ENCODE assay signal across 1 cellular context in the genomic region with DNA sequence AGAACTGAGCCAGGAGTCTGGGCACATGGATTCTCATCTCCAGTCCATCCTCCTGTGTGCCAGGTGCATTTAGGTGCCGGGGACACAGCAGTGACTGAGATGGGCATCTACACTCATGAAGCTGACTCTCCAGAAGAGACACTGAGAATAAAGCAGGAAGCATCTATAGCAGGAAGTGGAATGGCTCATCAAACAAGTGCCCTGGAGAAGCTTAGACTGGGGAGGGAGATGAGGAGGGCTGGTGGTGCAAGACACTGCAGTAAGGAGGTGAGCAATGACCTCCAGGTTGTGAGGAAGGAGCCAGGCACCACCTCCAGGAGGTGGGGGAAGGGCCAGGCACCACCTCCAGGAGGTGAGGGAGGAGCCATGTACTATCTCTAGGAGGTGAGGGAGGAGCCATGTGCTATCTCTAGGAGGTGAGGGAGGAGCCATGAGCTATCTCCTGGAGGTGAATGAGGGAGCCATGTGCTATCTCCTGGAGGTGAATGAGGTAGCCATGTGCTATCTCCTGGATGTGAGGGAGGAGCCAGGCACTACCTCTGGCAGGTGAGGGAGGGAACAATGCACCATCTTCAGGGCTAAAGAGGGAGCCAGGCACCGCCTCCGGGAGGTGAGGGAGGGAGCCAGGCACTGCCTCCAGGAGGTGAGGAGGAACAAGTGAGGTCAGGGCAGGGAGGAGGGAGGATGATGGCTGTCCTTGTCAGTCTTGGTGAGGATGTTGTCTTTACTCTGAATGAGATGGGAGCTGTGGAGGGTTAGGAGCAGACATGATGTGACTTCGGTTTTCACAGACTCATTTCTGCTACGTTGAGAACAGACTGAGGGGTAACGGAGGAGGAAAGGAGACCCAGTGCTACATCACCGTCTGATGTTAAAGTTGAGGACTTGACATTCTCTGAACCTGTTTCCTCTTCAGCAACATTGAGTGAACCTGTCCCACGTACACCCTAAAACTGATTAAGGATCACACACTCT.
TF ChIP-seq lines count a peak whose summit lies in the region.

No MANE protein-coding gene starts in this region.

TF ChIP-seq in HCT116, 20 proteins besides CTCF, POLR2A, EP300 and RAD21 (continued from another document):
- TF ChIP-seq, protein P1, sequence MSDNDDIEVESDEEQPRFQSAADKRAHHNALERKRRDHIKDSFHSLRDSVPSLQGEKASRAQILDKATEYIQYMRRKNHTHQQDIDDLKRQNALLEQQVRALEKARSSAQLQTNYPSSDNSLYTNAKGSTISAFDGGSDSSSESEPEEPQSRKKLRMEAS (IDR thresholded peaks at IDR 0.05), result no peak
- TF ChIP-seq ZFX (IDR thresholded peaks at IDR 0.05), result no peak
- TF ChIP-seq YY1 (IDR thresholded peaks at IDR 0.05; ENCODE audit: extremely low read depth, insufficient replicate concordance, low read depth, low read length), result no peak
- TF ChIP-seq, protein P2, sequence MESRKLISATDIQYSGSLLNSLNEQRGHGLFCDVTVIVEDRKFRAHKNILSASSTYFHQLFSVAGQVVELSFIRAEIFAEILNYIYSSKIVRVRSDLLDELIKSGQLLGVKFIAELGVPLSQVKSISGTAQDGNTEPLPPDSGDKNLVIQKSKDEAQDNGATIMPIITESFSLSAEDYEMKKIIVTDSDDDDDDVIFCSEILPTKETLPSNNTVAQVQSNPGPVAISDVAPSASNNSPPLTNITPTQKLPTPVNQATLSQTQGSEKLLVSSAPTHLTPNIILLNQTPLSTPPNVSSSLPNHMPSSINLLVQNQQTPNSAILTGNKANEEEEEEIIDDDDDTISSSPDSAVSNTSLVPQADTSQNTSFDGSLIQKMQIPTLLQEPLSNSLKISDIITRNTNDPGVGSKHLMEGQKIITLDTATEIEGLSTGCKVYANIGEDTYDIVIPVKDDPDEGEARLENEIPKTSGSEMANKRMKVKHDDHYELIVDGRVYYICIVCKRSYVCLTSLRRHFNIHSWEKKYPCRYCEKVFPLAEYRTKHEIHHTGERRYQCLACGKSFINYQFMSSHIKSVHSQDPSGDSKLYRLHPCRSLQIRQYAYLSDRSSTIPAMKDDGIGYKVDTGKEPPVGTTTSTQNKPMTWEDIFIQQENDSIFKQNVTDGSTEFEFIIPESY (IDR thresholded peaks at IDR 0.05; ENCODE audit: extremely low read depth, insufficient replicate concordance, low read length), result no peak
- TF ChIP-seq, protein P3, sequence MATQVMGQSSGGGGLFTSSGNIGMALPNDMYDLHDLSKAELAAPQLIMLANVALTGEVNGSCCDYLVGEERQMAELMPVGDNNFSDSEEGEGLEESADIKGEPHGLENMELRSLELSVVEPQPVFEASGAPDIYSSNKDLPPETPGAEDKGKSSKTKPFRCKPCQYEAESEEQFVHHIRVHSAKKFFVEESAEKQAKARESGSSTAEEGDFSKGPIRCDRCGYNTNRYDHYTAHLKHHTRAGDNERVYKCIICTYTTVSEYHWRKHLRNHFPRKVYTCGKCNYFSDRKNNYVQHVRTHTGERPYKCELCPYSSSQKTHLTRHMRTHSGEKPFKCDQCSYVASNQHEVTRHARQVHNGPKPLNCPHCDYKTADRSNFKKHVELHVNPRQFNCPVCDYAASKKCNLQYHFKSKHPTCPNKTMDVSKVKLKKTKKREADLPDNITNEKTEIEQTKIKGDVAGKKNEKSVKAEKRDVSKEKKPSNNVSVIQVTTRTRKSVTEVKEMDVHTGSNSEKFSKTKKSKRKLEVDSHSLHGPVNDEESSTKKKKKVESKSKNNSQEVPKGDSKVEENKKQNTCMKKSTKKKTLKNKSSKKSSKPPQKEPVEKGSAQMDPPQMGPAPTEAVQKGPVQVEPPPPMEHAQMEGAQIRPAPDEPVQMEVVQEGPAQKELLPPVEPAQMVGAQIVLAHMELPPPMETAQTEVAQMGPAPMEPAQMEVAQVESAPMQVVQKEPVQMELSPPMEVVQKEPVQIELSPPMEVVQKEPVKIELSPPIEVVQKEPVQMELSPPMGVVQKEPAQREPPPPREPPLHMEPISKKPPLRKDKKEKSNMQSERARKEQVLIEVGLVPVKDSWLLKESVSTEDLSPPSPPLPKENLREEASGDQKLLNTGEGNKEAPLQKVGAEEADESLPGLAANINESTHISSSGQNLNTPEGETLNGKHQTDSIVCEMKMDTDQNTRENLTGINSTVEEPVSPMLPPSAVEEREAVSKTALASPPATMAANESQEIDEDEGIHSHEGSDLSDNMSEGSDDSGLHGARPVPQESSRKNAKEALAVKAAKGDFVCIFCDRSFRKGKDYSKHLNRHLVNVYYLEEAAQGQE (IDR thresholded peaks at IDR 0.05; ENCODE audit: low read depth), result no peak
- no peak for TF ChIP-seq EZH2phosphoT487 (IDR thresholded peaks at IDR 0.05; ENCODE audit: borderline replicate concordance)
- no peak for TF ChIP-seq ELF1 (IDR thresholded peaks at IDR 0.05; ENCODE audit: borderline replicate concordance, low read depth)
- TF ChIP-seq FOSL1 (IDR thresholded peaks at IDR 0.05; ENCODE audit: low read depth), result no peak
- no peak for TF ChIP-seq EGR1 (IDR thresholded peaks at IDR 0.05; ENCODE audit: low read depth)
TF ChIP-seq in HCT116: peak in this region for 0.
